19 cellular contexts compared by ENCODE assay signal in the genomic region with DNA sequence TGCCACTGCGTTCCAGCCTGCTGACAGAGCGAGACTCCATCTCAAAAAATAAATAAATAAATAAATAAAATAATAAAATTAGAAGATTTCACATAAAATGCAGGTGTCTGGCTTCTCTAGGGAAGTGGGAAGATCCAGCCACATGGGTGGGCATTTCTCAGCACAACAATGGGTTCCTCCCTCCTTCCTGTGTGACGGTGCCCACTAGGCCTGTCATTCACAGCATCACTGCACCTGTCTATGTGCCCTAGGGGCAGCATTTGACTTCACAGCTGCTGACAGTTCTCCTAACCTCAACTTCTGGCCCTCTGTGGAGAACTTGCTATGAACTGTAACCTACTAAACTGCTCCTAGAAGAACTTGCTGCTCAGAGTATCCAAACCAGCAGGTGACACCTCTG. TPM values are rescaled to one million over a fixed set of nuclear protein-coding genes. Genes with fewer than 3 reads are reported as not detected.
A peak's percentile ranks its signal among the peaks of the same experiment; 100 is the strongest.
DNase-seq lines count a peak whose midpoint lies in the region; ATAC-seq and TF ChIP-seq lines count a peak whose summit lies in the region.
"Had no signal": no experiment of that assay in that cellular context is flagged by ENCODE, and none has a peak within 500 bp of the region (broad histone marks: within the 10 kb centered on the region; RNA-seq: fewer than 3 reads in every experiment).

No MANE protein-coding gene starts in this region.

- H3K9ac ChIP-seq in GM23248: no peak overlapping the region

- peak overlapping the region; percentile 60 for H3K27ac Mint-ChIP-seq in CD4-positive, alpha-beta T cell
- no peak overlapping the region for H3K27ac Mint-ChIP-seq in WTC11
- H3K27ac Mint-ChIP-seq: mesothelial cell of epicardium had no signal

- no peaks in the 10 kb centered on the region for H3F3A ChIP-seq in GM23248 (ENCODE audit: insufficient read depth)

- peaks cover 24% of the 10 kb centered on the region for H3K4me1 Mint-ChIP-seq in CD4-positive, alpha-beta T cell (ENCODE audit: low read depth)
- H3K4me1 Mint-ChIP-seq in WTC11: peaks cover 8% of the 10 kb centered on the region

- no peaks in the 10 kb centered on the region for H3K79me2 ChIP-seq in GM23248 (ENCODE audit: insufficient read depth)

- H3K4me3 Mint-ChIP-seq in CD4-positive, alpha-beta T cell: peak overlapping the region; percentile 66
- no peak overlapping the region for H3K4me3 Mint-ChIP-seq in WTC11
- H3K4me3 Mint-ChIP-seq: activated T-cell treated with anti-CD3 and anti-CD28 coated beads, Interleukin-2, amount 50 U/mL, for 4 hours; mesothelial cell of epicardium had no signal

- H3K36me3 Mint-ChIP-seq in CD4-positive, alpha-beta T cell (ENCODE audit: low read depth): peaks cover 5% of the 10 kb centered on the region
- no peaks in the 10 kb centered on the region for H3K36me3 Mint-ChIP-seq in WTC11

- no peak for ATAC-seq in CD4-positive, alpha-beta T cell (ENCODE audit: poor library complexity)
- ATAC-seq in WTC11: no peak
- ATAC-seq: activated T-cell treated with anti-CD3 and anti-CD28 coated beads, Interleukin-2, amount 50 U/mL, for 4 hours had no signal

- no peaks in the 10 kb centered on the region for H4K20me1 ChIP-seq in GM23248 (ENCODE audit: insufficient read depth)

- no peaks in the 10 kb centered on the region for H3K9me2 ChIP-seq in GM23248 (ENCODE audit: insufficient read depth)

- DNase-seq in CD4-positive, alpha-beta T cell: no peak
- DNase-seq in GM10266 (ENCODE audit: extremely low spot score) (peak; percentile 8), WTC11 (ENCODE audit: low spot score) (peak; percentile 6), myocyte (ENCODE audit: low read depth) (peak; percentile 78), NOMO-1 treated with DMSO at 0.1 percent for 48 hours (lab: John Stamatoyannopoulos, UW; ENCODE audit: unreplicated experiment) (no peak), NCI-H1105 treated with DMSO at 0.1 percent for 48 hours (lab: John Stamatoyannopoulos, UW) (no peak), iPS-NIHi11 (ENCODE audit: low spot score) (no peak), GM23248 (no peak)
- DNase-seq: activated CD4-positive, CD25-positive, alpha-beta regulatory T cell; activated T-cell treated with anti-CD3 and anti-CD28 coated beads, Interleukin-2, amount 50 U/mL, for 4 hours; anterior cingulate cortex; C1 segment of cervical spinal cord; NCI-H1436 treated with DMSO at 0.1 percent for 48 hours; NCI-H510A treated with DMSO at 0.1 percent for 48 hours; occipital lobe; stimulated activated naive CD4-positive, alpha-beta T cell treated with Interleukin-2 at 50 U/mL for 16 hours; SW 1271 had no signal

- POLR2A ChIA-PET in CD4-positive, alpha-beta T cell (lab: Charles Lee): interaction anchor here (0.7 kb wide), 1 partner anchor 468 kb away, joined by 3 read pairs; no protein-coding TSS in a partner anchor
- POLR2A ChIA-PET in WTC11 (lab: Charles Lee): no interaction called here

- no peak overlapping the region for H3K4me3 ChIP-seq in GM23248
- H3K4me3 ChIP-seq: HAP-1 had no signal

- H3K27me3 Mint-ChIP-seq in CD4-positive, alpha-beta T cell: no peaks in the 10 kb centered on the region
- H3K27me3 Mint-ChIP-seq in WTC11 (ENCODE audit: low read depth): peaks cover 42% of the 10 kb centered on the region

- WGBS in GM23248 (ENCODE audit: low coverage in 1 of 2, low lambda C conversion rate in 2 of 2, missing lambda C conversion rate in 2 of 2), 2 experiments: 100% methylated on average over 3 of the region's 3 CpGs

- no peak overlapping the region for H3K4me2 ChIP-seq in GM23248 (ENCODE audit: unreplicated experiment)

- no peak overlapping the region for H3K27ac ChIP-seq in CD4-positive, alpha-beta T cell (ENCODE audit: low read depth, low read length)
- H3K27ac ChIP-seq in GM23248: no peak overlapping the region

- in situ Hi-C loops in GM23248 (cut with MboI): loop anchor here (25.0 kb wide), 1 partner anchor 102 kb away; no protein-coding TSS in a partner anchor

- H3K36me3 ChIP-seq in GM23248 (ENCODE audit: low read depth): no peaks in the 10 kb centered on the region

- CTCF ChIA-PET in CD4-positive, alpha-beta T cell (lab: Charles Lee): interaction anchor here (4.8 kb wide), 1 partner anchor 54 kb away, joined by 22 read pairs; no protein-coding TSS in a partner anchor
- CTCF ChIA-PET in WTC11 (lab: Charles Lee): interaction anchor here (0.6 to 11.4 kb wide), 3 partner anchors 49 to 194 kb away, joined by 3 to 112 read pairs (median 13); no protein-coding TSS in a partner anchor

- no peaks in the 10 kb centered on the region for H3K9me3 Mint-ChIP-seq in CD4-positive, alpha-beta T cell
- H3K9me3 Mint-ChIP-seq in WTC11: no peaks in the 10 kb centered on the region
- H3K9me3 Mint-ChIP-seq: activated T-cell treated with anti-CD3 and anti-CD28 coated beads, Interleukin-2, amount 50 U/mL, for 4 hours; mesothelial cell of epicardium had no signal

- no peaks in the 10 kb centered on the region for H3K4me1 ChIP-seq in GM23248 (ENCODE audit: insufficient read depth)

- H3K9me3 ChIP-seq in CD4-positive, alpha-beta T cell (ENCODE audit: control insufficient read depth, low read length): no peaks in the 10 kb centered on the region
- H3K9me3 ChIP-seq in GM23248 (ENCODE audit: low read depth): no peaks in the 10 kb centered on the region
- H3K9me3 ChIP-seq: HAP-1 had no signal

- no peaks in the 10 kb centered on the region for H3K27me3 ChIP-seq in CD4-positive, alpha-beta T cell (ENCODE audit: control insufficient read depth, insufficient read depth, low read length)
- no peaks in the 10 kb centered on the region for H3K27me3 ChIP-seq in GM23248 (replicated peaks; ENCODE audit: insufficient read depth)

- no peak overlapping the region for H2AFZ ChIP-seq in GM23248

- intact Hi-C loops in CD4-positive, alpha-beta T cell (cut with DNase I, micrococcal nuclease): loop anchor here (2.0 to 10.0 kb wide), 2 partner anchors 19 to 51 kb away; no protein-coding TSS in a partner anchor

- TF ChIP-seq CTCF in CD4-positive, alpha-beta T cell (IDR thresholded peaks at IDR 0.05): no peak
- TF ChIP-seq CTCF in GM10266 (IDR thresholded peaks at IDR 0.05; ENCODE audit: control insufficient read depth, insufficient read depth, low read depth, missing control alignments) (no peak), WTC11 (IDR thresholded peaks at IDR 0.05) (no peak)

TF ChIP-seq in WTC11, 78 proteins besides CTCF, POLR2A, EP300 and RAD21:
- TF ChIP-seq, protein P1, sequence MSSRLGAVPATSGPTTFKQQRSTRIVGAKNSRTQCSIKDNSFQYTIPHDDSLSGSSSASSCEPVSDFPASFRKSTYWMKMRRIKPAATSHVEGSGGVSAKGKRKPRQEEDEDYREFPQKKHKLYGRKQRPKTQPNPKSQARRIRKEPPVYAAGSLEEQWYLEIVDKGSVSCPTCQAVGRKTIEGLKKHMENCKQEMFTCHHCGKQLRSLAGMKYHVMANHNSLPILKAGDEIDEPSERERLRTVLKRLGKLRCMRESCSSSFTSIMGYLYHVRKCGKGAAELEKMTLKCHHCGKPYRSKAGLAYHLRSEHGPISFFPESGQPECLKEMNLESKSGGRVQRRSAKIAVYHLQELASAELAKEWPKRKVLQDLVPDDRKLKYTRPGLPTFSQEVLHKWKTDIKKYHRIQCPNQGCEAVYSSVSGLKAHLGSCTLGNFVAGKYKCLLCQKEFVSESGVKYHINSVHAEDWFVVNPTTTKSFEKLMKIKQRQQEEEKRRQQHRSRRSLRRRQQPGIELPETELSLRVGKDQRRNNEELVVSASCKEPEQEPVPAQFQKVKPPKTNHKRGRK (CRISPR knock-in tag; IDR thresholded peaks at IDR 0.05; ENCODE audit: borderline replicate concordance): no peak
- no peak for TF ChIP-seq JUN (CRISPR knock-in tag; IDR thresholded peaks at IDR 0.05)
- TF ChIP-seq TP53 (CRISPR knock-in tag; IDR thresholded peaks at IDR 0.05): no peak

RNA-seq across cellular contexts. Expression of a gene that starts 3.0 kb away (rescaled TPM):
- total RNA-seq in CD4-positive, alpha-beta T cell: 1 to 10 TPM; 4.1 to 4.9 TPM
- total RNA-seq in WTC11 (2021): 2.6 to 3.3 TPM (median 2.8 TPM) in 3 replicates
- 7.9 and 8.5 TPM in 2 replicates for total RNA-seq in myocyte
- 7.7 TPM for polyA plus RNA-seq in myocyte (2012)
- total RNA-seq in GM23248 (2014; rRNA removed; shearing (Covaris generic)): 8.9 and 10.1 TPM in 2 replicates
- 2.4 and 2.9 TPM in 2 replicates for polyA plus RNA-seq in GM23248 (2016; fragmentation: Nextera tagmentation; extraction: Ambion mirVana)

RNA-seq across cellular contexts. Expression of a gene that starts 4.7 kb away (rescaled TPM):
- 10 to 100 TPM; 45.8 to 47.7 TPM for total RNA-seq in CD4-positive, alpha-beta T cell
- total RNA-seq in WTC11 (2021): 33.1 to 41.9 TPM (median 36.7 TPM) in 3 replicates
- total RNA-seq in myocyte: 44.3 and 46.7 TPM in 2 replicates
- polyA plus RNA-seq in myocyte (2012): 38.4 TPM
- total RNA-seq in GM23248 (2014; rRNA removed; shearing (Covaris generic)): 63.7 and 67.2 TPM in 2 replicates
- 37.3 and 40.6 TPM in 2 replicates for polyA plus RNA-seq in GM23248 (2016; fragmentation: Nextera tagmentation; extraction: Ambion mirVana)

RNA-seq across cellular contexts. Expression of a gene that starts 25.6 kb away (rescaled TPM):
- total RNA-seq in CD4-positive, alpha-beta T cell: 10 to 100 TPM; 35.8 to 36.7 TPM
- 43.9 to 66.9 TPM (median 45.0 TPM) in 3 replicates for total RNA-seq in WTC11 (2021)
- 64.7 and 71.2 TPM in 2 replicates for total RNA-seq in myocyte
- polyA plus RNA-seq in myocyte (2012): 37.5 TPM
- total RNA-seq in GM23248 (2014; rRNA removed; shearing (Covaris generic)): 17.1 and 19.5 TPM in 2 replicates
- 4.4 and 6.0 TPM in 2 replicates for polyA plus RNA-seq in GM23248 (2016; fragmentation: Nextera tagmentation; extraction: Ambion mirVana)

RNA-seq across cellular contexts. Expression of a gene that starts 29.1 kb away (rescaled TPM):
- total RNA-seq in CD4-positive, alpha-beta T cell: 1 to 10 TPM; 2.1 to 3.0 TPM
- 29.8 to 45.5 TPM (median 32.2 TPM) in 3 replicates for total RNA-seq in WTC11 (2021)
- 29.1 and 41.2 TPM in 2 replicates for total RNA-seq in myocyte
- polyA plus RNA-seq in myocyte (2012): 13.0 TPM
- 9.4 and 26.8 TPM in 2 replicates for total RNA-seq in GM23248 (2014; rRNA removed; shearing (Covaris generic))
- 1.3 and 1.7 TPM in 2 replicates for polyA plus RNA-seq in GM23248 (2016; fragmentation: Nextera tagmentation; extraction: Ambion mirVana)

RNA-seq across cellular contexts. Expression of a gene that starts 58.9 kb away (rescaled TPM):
- total RNA-seq in CD4-positive, alpha-beta T cell: 1 to 10 TPM; 2.8 to 3.3 TPM
- total RNA-seq in WTC11 (2021): 6.4 to 8.9 TPM (median 7.5 TPM) in 3 replicates
- total RNA-seq in myocyte: 254 and 269 TPM in 2 replicates
- polyA plus RNA-seq in myocyte (2012): 102 TPM
- 4.2 and 6.5 TPM in 2 replicates for total RNA-seq in GM23248 (2014; rRNA removed; shearing (Covaris generic))
- polyA plus RNA-seq in GM23248 (2016; fragmentation: Nextera tagmentation; extraction: Ambion mirVana): 3.7 and 4.0 TPM in 2 replicates

Comparison
In these comparisons a context has a peak if more than half of its experiments do, and no peak if none do; other contexts are left out.
1. DNase-seq: peak in GM10266 (single experiment), WTC11 (single experiment) and myocyte (single experiment); none in CD4-positive, alpha-beta T cell (0 of 10), NOMO-1 treated with DMSO at 0.1 percent for 48 hours (single experiment), NCI-H1105 treated with DMSO at 0.1 percent for 48 hours (single experiment), iPS-NIHi11 (single experiment) and GM23248 (single experiment).